In the genomic region with DNA sequence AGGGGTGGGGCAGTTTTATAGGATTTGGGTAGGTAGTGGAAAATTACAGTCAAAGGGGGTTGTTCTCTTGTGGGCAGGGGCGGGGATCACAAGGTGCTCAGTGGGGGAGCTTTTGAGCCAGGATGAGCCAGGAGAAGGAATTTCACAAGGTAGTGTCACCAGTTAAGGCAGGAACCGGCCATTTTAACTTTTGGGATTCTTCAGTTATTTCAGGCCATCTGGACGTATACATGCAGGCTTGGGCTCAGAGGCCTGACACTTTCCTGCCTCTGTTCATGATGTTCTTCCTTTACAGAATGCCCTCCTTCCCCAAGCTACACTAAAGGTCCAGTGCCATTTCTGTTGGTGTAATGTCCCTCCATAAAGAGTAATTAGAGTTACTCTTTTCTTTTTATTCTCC, we compare ENCODE assay signal across 1 cellular context. TPM values are rescaled to one million over a fixed set of nuclear protein-coding genes. Genes with fewer than 3 reads are reported as not detected.
"Had no signal": no experiment of that assay in that cellular context is flagged by ENCODE, and none has a peak within 500 bp of the region (broad histone marks: within the 10 kb centered on the region; RNA-seq: fewer than 3 reads in every experiment).

No MANE protein-coding gene starts in this region.

RNA-seq across cellular contexts. Expression of a gene that starts 41.8 kb away (rescaled TPM):
- total RNA-seq: LHCN-M2 had no signal
